ENCODE assay signal across 19 cellular contexts in genomic region chr15:48581221-48581620, GRCh38.
DNase-seq lines count a peak whose midpoint lies in the region; ATAC-seq, FAIRE-seq and TF ChIP-seq lines count a peak whose summit lies in the region.
"Had no signal": no experiment of that assay in that cellular context is flagged by ENCODE, and none has a peak within 500 bp of the region (broad histone marks: within the 10 kb centered on the region; RNA-seq: fewer than 3 reads in every experiment).

No MANE protein-coding gene starts in this region.

- H3K4me1 ChIP-seq in right atrium auricular region: peaks cover 0 to 25% of the 10 kb centered on the region in 2 donors
- peaks cover 11% of the 10 kb centered on the region for H3K4me1 ChIP-seq in astrocyte (ENCODE audit: insufficient read depth, low read length)
- no peaks in the 10 kb centered on the region for H3K4me1 ChIP-seq in hepatocyte (ENCODE audit: insufficient read depth)
- peaks cover 3 to 45% (median 37%) of the 10 kb centered on the region in 5 donors for H3K4me1 ChIP-seq in subcutaneous abdominal adipose tissue (ENCODE audit: control insufficient read depth in 5 of 5, insufficient read depth in 5 of 5, low read length in 5 of 5)

- H3K36me3 Mint-ChIP-seq in astrocyte (ENCODE audit: low read depth, unreplicated experiment): peaks cover 18% of the 10 kb centered on the region

- ATAC-seq in left ventricle myocardium superior (peak; percentile 41), GM19035 (IDR thresholded peaks at IDR 0.05; ENCODE audit: unreplicated experiment) (no peak)

- 79% methylated on average over 4 of the region's 4 CpGs for WGBS in hepatocyte (ENCODE audit: low lambda C conversion rate, missing lambda C conversion rate)

- peaks cover 25% of the 10 kb centered on the region for H3K4me1 Mint-ChIP-seq in astrocyte (ENCODE audit: low read depth, unreplicated experiment)

- H3K27me3 ChIP-seq in right atrium auricular region (no peaks in the 10 kb centered on the region), astrocyte (ENCODE audit: insufficient read depth, low read length) (no peaks in the 10 kb centered on the region), hepatocyte (no peaks in the 10 kb centered on the region), subcutaneous abdominal adipose tissue (ENCODE audit: control insufficient read depth in 5 of 5, insufficient read depth in 4 of 5, low read length in 5 of 5) (no peaks in the 10 kb centered on the region)

- H2AFZ ChIP-seq in astrocyte (ENCODE audit: low read depth, low read length): no peak overlapping the region
- no peak overlapping the region for H2AFZ ChIP-seq in hepatocyte

- DNase-seq in left ventricle myocardium superior: no peak
- DNase-seq in right atrium auricular region (ENCODE audit: low spot score): no peak
- no peak for DNase-seq in astrocyte (ENCODE audit: low read depth)
- no peak for DNase-seq in hepatocyte (ENCODE audit: low spot score)
- no peak for DNase-seq in NCI-H2029 (lab: John Stamatoyannopoulos, UW)
- no peak for DNase-seq in RKO (ENCODE audit: low spot score)
- DNase-seq: H7, NCI-H1048, NCI-H146, NCI-H2107, NCI-H226, NCI-H524 treated with DMSO at 0.1 percent for 48 hours, RPMI8226 had no signal

- no peak overlapping the region for H3K4me3 ChIP-seq in right atrium auricular region
- no peak overlapping the region for H3K4me3 ChIP-seq in astrocyte (ENCODE audit: insufficient read depth, low read depth, low read length)
- no peak overlapping the region for H3K4me3 ChIP-seq in hepatocyte
- H3K4me3 ChIP-seq in subcutaneous abdominal adipose tissue (ENCODE audit: low read depth in 1 of 5, low read length in 5 of 5): no peak overlapping the region

- no peak overlapping the region for H3K4me2 ChIP-seq in astrocyte (ENCODE audit: low read length)
- no peak overlapping the region for H3K4me2 ChIP-seq in hepatocyte

- no peak overlapping the region for H3K9ac ChIP-seq in astrocyte (ENCODE audit: low read length)
- no peak overlapping the region for H3K9ac ChIP-seq in subcutaneous abdominal adipose tissue (ENCODE audit: low read length in 5 of 5)

- H3K9me3 Mint-ChIP-seq in astrocyte (ENCODE audit: unreplicated experiment): no peaks in the 10 kb centered on the region

- H4K20me1 ChIP-seq in astrocyte (ENCODE audit: insufficient read depth, low read length) (peaks cover 39% of the 10 kb centered on the region), hepatocyte (ENCODE audit: insufficient read depth, poor library complexity, severe bottlenecking) (no peaks in the 10 kb centered on the region)

- no peaks in the 10 kb centered on the region for H3K27me3 Mint-ChIP-seq in astrocyte (ENCODE audit: low read depth, unreplicated experiment)

- H3K27ac ChIP-seq in right atrium auricular region (peak overlapping the region in 1 of 2 donors; percentile 33), astrocyte (ENCODE audit: low read depth, low read length) (peak overlapping the region; percentile 76), hepatocyte (peak overlapping the region; percentile 22), subcutaneous abdominal adipose tissue (ENCODE audit: low read depth, low read length) (peak overlapping the region; percentile 31)
- H3K27ac ChIP-seq: C4-2B had no signal

- H3K27ac Mint-ChIP-seq in astrocyte (ENCODE audit: unreplicated experiment): peak overlapping the region; percentile 22

- no peaks in the 10 kb centered on the region for H3K36me3 ChIP-seq in right atrium auricular region
- H3K36me3 ChIP-seq in astrocyte (ENCODE audit: insufficient read depth, low read length): peaks cover 35% of the 10 kb centered on the region
- no peaks in the 10 kb centered on the region for H3K36me3 ChIP-seq in hepatocyte (replicated peaks; ENCODE audit: insufficient read depth, low read depth)
- H3K36me3 ChIP-seq in subcutaneous abdominal adipose tissue (ENCODE audit: control insufficient read depth in 5 of 5, insufficient read depth in 5 of 5, low read length in 5 of 5): no peaks in the 10 kb centered on the region

- FAIRE-seq in astrocyte (lab: Jason Lieb, UNC): no peak
- FAIRE-seq: A204.1, GM12892, GM19239 had no signal

- intact Hi-C loops in left ventricle myocardium superior (cut with micrococcal nuclease): no loop called here

- no peak overlapping the region for H3K4me3 Mint-ChIP-seq in astrocyte (ENCODE audit: unreplicated experiment)

- H3K9me2 ChIP-seq in hepatocyte (replicated peaks; ENCODE audit: insufficient read depth): no peaks in the 10 kb centered on the region

- no peaks in the 10 kb centered on the region for H3K9me3 ChIP-seq in right atrium auricular region
- H3K9me3 ChIP-seq in astrocyte (ENCODE audit: insufficient read depth, low read depth, low read length): no peaks in the 10 kb centered on the region
- H3K9me3 ChIP-seq in hepatocyte (ENCODE audit: low read depth): no peaks in the 10 kb centered on the region
- no peaks in the 10 kb centered on the region for H3K9me3 ChIP-seq in subcutaneous abdominal adipose tissue (ENCODE audit: control insufficient read depth in 5 of 5, low read length in 5 of 5)

- H3K79me2 ChIP-seq in astrocyte (ENCODE audit: insufficient read depth, low read length) (peaks cover 90% of the 10 kb centered on the region), hepatocyte (peaks cover 5% of the 10 kb centered on the region)

- TF ChIP-seq CTCF in right atrium auricular region (IDR thresholded peaks at IDR 0.05) (no peak), astrocyte (IDR thresholded peaks at IDR 0.05; ENCODE audit: insufficient read depth, low read depth, low read length) (no peak), hepatocyte (IDR thresholded peaks at IDR 0.05; ENCODE audit: poor library complexity) (no peak)
